In genomic region chr6:79378957-79379356, GRCh38 we compare ENCODE assay signal across 10 cellular contexts.
"Had no signal": no experiment of that assay in that cellular context is flagged by ENCODE, and none has a peak within 500 bp of the region (broad histone marks: within the 10 kb centered on the region; RNA-seq: fewer than 3 reads in every experiment).

No MANE protein-coding gene starts in this region.

- H3K4me3 Mint-ChIP-seq: GM23338, H9, HFFc6, IgD-negative memory B cell had no signal

- FAIRE-seq: H1, H54 had no signal

- H3K4me3 ChIP-seq: GM23338 had no signal

- H3K4me2 ChIP-seq: GM23338 had no signal

- H3K9ac ChIP-seq: KMS-11 had no signal

- H2AFZ ChIP-seq: GM23338 had no signal

- ATAC-seq: GM23338 had no signal

- H3K36me3 Mint-ChIP-seq: IgD-negative memory B cell had no signal

- H3K27ac ChIP-seq: HL-60 had no signal

- H3K27ac Mint-ChIP-seq: GM23338, H9, HFFc6, IgD-negative memory B cell had no signal

- H3K9me3 Mint-ChIP-seq: GM23338, H9 had no signal

- DNase-seq: H9, HCEC 1CT, HFFc6, Karpas-422 had no signal

- H3K4me1 Mint-ChIP-seq: IgD-negative memory B cell had no signal

- H3K27me3 Mint-ChIP-seq: IgD-negative memory B cell had no signal
